Comparison of ENCODE assay signal across 8 cellular contexts in genomic region chr18:57802166-57802868, GRCh38. TPM values are rescaled to one million over a fixed set of nuclear protein-coding genes. Genes with fewer than 3 reads are reported as not detected.
DNase-seq lines count a peak whose midpoint lies in the region; ATAC-seq and TF ChIP-seq lines count a peak whose summit lies in the region.

No MANE protein-coding gene starts in this region.

- TF ChIP-seq CTCF in GM13976 (IDR thresholded peaks at IDR 0.05; ENCODE audit: borderline replicate concordance, control extremely low read depth, extremely low read depth, insufficient read depth, missing control alignments) (no peak), MCF 10A (IDR thresholded peaks at IDR 0.05; ENCODE audit: unreplicated experiment) (no peak)

- no peaks in the 10 kb centered on the region for H3K27me3 ChIP-seq in SJCRH30

- peak overlapping the region; percentile 71 for H3K4me3 Mint-ChIP-seq in MCF 10A (ENCODE audit: unreplicated experiment)

- H3K27ac ChIP-seq in mesodermal cell (ENCODE audit: low read depth, low read length, severe bottlenecking), result no peak overlapping the region
- no peak overlapping the region for H3K27ac ChIP-seq in substantia nigra (ENCODE audit: low read depth, low read length, poor library complexity, severe bottlenecking)
- H3K27ac ChIP-seq in SJCRH30, result no peak overlapping the region

- intact Hi-C loops in MCF 10A (cut with micrococcal nuclease), result no loop called here

- H3K4me1 Mint-ChIP-seq in MCF 10A (ENCODE audit: insufficient read depth, unreplicated experiment), result peaks cover 6% of the 10 kb centered on the region

- no peaks in the 10 kb centered on the region for H3K9me3 Mint-ChIP-seq in MCF 10A (ENCODE audit: unreplicated experiment)

- no peak overlapping the region for H3K27ac Mint-ChIP-seq in MCF 10A (ENCODE audit: low read depth, unreplicated experiment)

- H3K36me3 ChIP-seq in mesodermal cell (ENCODE audit: control insufficient read depth, insufficient read depth, low read length) (no peaks in the 10 kb centered on the region), SJCRH30 (no peaks in the 10 kb centered on the region)

- CTCF ChIA-PET in MCF 10A (lab: Yijun Ruan, JAX), result interaction anchor here (0.6 to 0.7 kb wide), 2 partner anchors 80 to 116 kb away, joined by 3 read pairs; no protein-coding TSS in a partner anchor

- peak; percentile 24 for ATAC-seq in HG03432 (IDR thresholded peaks at IDR 0.05; ENCODE audit: unreplicated experiment)

- POLR2A ChIA-PET in MCF 10A (lab: Yijun Ruan, JAX), result interaction anchor here (0.6 kb wide), 1 partner anchor 37 kb away, joined by 5 read pairs; no protein-coding TSS in a partner anchor

- H3K9me3 ChIP-seq in mesodermal cell (ENCODE audit: control insufficient read depth, low read length), result no peaks in the 10 kb centered on the region
- no peaks in the 10 kb centered on the region for H3K9me3 ChIP-seq in SJCRH30 (replicated peaks)

- no TSS peak for BruUV-seq in MCF 10A (replicated peaks; lab: Mats Ljungman, UMichigan)

- no peaks in the 10 kb centered on the region for H3K27me3 Mint-ChIP-seq in MCF 10A (ENCODE audit: insufficient read depth, unreplicated experiment)

- no peaks in the 10 kb centered on the region for H3K36me3 Mint-ChIP-seq in MCF 10A (ENCODE audit: insufficient read depth, unreplicated experiment)

- H3K4me1 ChIP-seq in mesodermal cell (ENCODE audit: control insufficient read depth, insufficient read depth, low read length, poor library complexity, severe bottlenecking), result peaks cover 18% of the 10 kb centered on the region
- H3K4me1 ChIP-seq in SJCRH30, result no peaks in the 10 kb centered on the region

- peak; percentile 40 for DNase-seq in GM13976 (ENCODE audit: low spot score)
- no peak for DNase-seq in MCF 10A (ENCODE audit: unreplicated experiment)
- DNase-seq in substantia nigra (lab: John Stamatoyannopoulos, UW), result no peak
- no peak for DNase-seq in SJCRH30
- DNase-seq in H4 (ENCODE audit: low spot score), result no peak
- DNase-seq in stimulated activated CD4-positive, alpha-beta T cell treated with anti-CD3 and anti-CD28 coated beads, Interleukin-2, amount 100 ng/mL, for 48 hours, result no peak

- in situ Hi-C loops in GM13976 (cut with MboI; ENCODE audit: low sequenced_read_pairs, unreplicated experiment), result no loop called here

- H3K4me3 ChIP-seq in mesodermal cell (ENCODE audit: extremely low read depth, insufficient read depth, low read length, poor library complexity, severe bottlenecking) (peak overlapping the region; percentile 42), SJCRH30 (no peak overlapping the region)

- 0 to 1% methylated on average over 30 to 35 of the region's 48 CpGs for WGBS in mesodermal cell (ENCODE audit: insufficient coverage in 2 of 2), 2 experiments

RNA-seq across cellular contexts. Expression of gene ATP8B1, which starts 0.8 kb away (rescaled TPM):
- total RNA-seq in MCF 10A (2022), result 1.4 and 1.8 TPM in 2 replicates
- polyA plus RNA-seq in mesodermal cell (2013, experiment 1 of 2), result 3.6 TPM
- 2.7 TPM for polyA plus RNA-seq in mesodermal cell (2013, experiment 2 of 2)
- total RNA-seq in SJCRH30 (2014; rRNA removed; shearing (Covaris generic)), result not detected in 2 replicates
- total RNA-seq in H4 (2014; rRNA removed; shearing (Covaris generic)), result 0.64 and 1.8 TPM in 2 replicates
